Comparison of ENCODE assay signal across 1 cellular context in genomic region chr12:120844297-120844696, GRCh38.
TF ChIP-seq lines count a peak whose summit lies in the region.

No MANE protein-coding gene starts in this region.

TF ChIP-seq in WTC11, 78 proteins besides CTCF, POLR2A, EP300 and RAD21 (continued from another document):
- TF ChIP-seq ZNF532 (CRISPR knock-in tag; IDR thresholded peaks at IDR 0.05; ENCODE audit: borderline replicate concordance), result no peak
- no peak for TF ChIP-seq ZNF416 (CRISPR knock-in tag; IDR thresholded peaks at IDR 0.05)
- no peak for TF ChIP-seq ZBTB43 (CRISPR knock-in tag; IDR thresholded peaks at IDR 0.05)
- no peak for TF ChIP-seq MXD4 (CRISPR knock-in tag; IDR thresholded peaks at IDR 0.05; ENCODE audit: borderline replicate concordance)
- no peak for TF ChIP-seq NFE2L1 (CRISPR knock-in tag; IDR thresholded peaks at IDR 0.05)
- no peak for TF ChIP-seq MLX (CRISPR knock-in tag; IDR thresholded peaks at IDR 0.05)
- TF ChIP-seq TCF7 (CRISPR knock-in tag; IDR thresholded peaks at IDR 0.05; ENCODE audit: low read depth), result no peak
- no peak for TF ChIP-seq IRF2 (CRISPR knock-in tag; IDR thresholded peaks at IDR 0.05; ENCODE audit: borderline replicate concordance, low read depth)
- no peak for TF ChIP-seq TEAD4 (CRISPR knock-in tag; IDR thresholded peaks at IDR 0.05)
